Comparison of ENCODE assay signal across 28 cellular contexts in the genomic region with DNA sequence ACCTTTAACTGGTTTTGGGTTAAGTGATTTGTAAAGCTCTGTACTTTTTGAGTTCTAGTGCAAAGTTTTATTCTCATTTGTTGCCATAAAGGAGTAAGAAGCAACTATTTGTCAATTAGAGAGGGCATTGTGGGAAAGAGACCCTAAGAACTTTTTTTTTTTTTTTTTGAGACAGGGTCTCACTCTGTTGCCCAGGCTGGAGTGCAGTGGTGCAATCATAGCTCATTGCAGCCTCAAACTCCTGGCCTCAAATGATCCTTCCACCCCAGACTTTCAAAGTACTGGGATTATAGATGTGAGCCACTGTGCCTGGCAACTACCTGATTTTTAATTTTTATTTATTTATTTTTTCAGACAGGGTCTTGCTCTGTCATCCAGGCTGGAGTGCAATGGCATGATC. TPM values are rescaled to one million over a fixed set of nuclear protein-coding genes. Genes with fewer than 3 reads are reported as not detected.
DNase-seq lines count a peak whose midpoint lies in the region; ATAC-seq, FAIRE-seq and TF ChIP-seq lines count a peak whose summit lies in the region.
"Had no signal": no experiment of that assay in that cellular context is flagged by ENCODE, and none has a peak within 500 bp of the region (broad histone marks: within the 10 kb centered on the region; RNA-seq: fewer than 3 reads in every experiment).

No MANE protein-coding gene starts in this region.

- no peak for ATAC-seq in K562
- ATAC-seq: GM12878 had no signal

- H3K27ac ChIP-seq in K562 (ENCODE audit: extremely low read depth, low read depth, low read length) (no peak overlapping the region), PC-9 (no peak overlapping the region)
- H3K27ac ChIP-seq: BLaER1 had no signal

- in situ Hi-C loops in K562 (cut with MboI): no loop called here
- in situ Hi-C loops in GM13976 (cut with MboI; ENCODE audit: low sequenced_read_pairs, unreplicated experiment): no loop called here

- TF ChIP-seq CTCF in Loucy (conservative IDR thresholded peaks at IDR 0.05; ENCODE audit: low read length) (no peak), K562 (IDR thresholded peaks at IDR 0.05 in 2 of 3, conservative IDR thresholded peaks at IDR 0.05 in 1 of 3; ENCODE audit: insufficient read depth in 2 of 3, low read depth in 1 of 3, low read length in 3 of 3) (no peak), PC-9 (conservative IDR thresholded peaks at IDR 0.05) (no peak), GM13976 (IDR thresholded peaks at IDR 0.05; ENCODE audit: borderline replicate concordance, control extremely low read depth, extremely low read depth, insufficient read depth, missing control alignments) (no peak)

- H4K20me1 ChIP-seq in Loucy (ENCODE audit: insufficient read depth, low read length, poor library complexity, severe bottlenecking): peaks cover 3% of the 10 kb centered on the region
- no peaks in the 10 kb centered on the region for H4K20me1 ChIP-seq in K562 (replicated peaks; ENCODE audit: control insufficient read depth, insufficient read depth, low read length)
- H4K20me1 ChIP-seq in PC-9 (ENCODE audit: insufficient read depth): no peaks in the 10 kb centered on the region

- BruUV-seq in K562 (replicated peaks; lab: Mats Ljungman, UMichigan) (no TSS peak), PC-9 (replicated peaks; lab: Mats Ljungman, UMichigan) (no TSS peak)

- no peaks in the 10 kb centered on the region for H3K27me3 ChIP-seq in Loucy (ENCODE audit: insufficient read depth, low read length, poor library complexity, severe bottlenecking)
- H3K27me3 ChIP-seq in K562 (ENCODE audit: control insufficient read depth in 2 of 2, insufficient read depth in 2 of 2, low read length in 2 of 2): no peaks in the 10 kb centered on the region
- H3K27me3 ChIP-seq in PC-9 (ENCODE audit: insufficient read depth, low read depth): no peaks in the 10 kb centered on the region
- H3K27me3 ChIP-seq: BE2C, BLaER1 had no signal

- no peak overlapping the region for H3K4me3 ChIP-seq in Loucy (ENCODE audit: low read length, poor library complexity, severe bottlenecking)
- H3K4me3 ChIP-seq in K562: no peak overlapping the region
- no peak overlapping the region for H3K4me3 ChIP-seq in PC-9
- H3K4me3 ChIP-seq: BLaER1, GM12878 had no signal

- intact Hi-C loops in K562 (cut with micrococcal nuclease) (no loop called here), PC-9 (cut with micrococcal nuclease; ENCODE audit: unreplicated experiment) (no loop called here)

- H3K9me3 ChIP-seq in Loucy (ENCODE audit: insufficient read depth, low read depth, low read length): no peaks in the 10 kb centered on the region
- no peaks in the 10 kb centered on the region for H3K9me3 ChIP-seq in K562 (replicated peaks; ENCODE audit: control insufficient read depth, insufficient read depth, low read depth, low read length)
- no peaks in the 10 kb centered on the region for H3K9me3 ChIP-seq in PC-9 (ENCODE audit: insufficient read depth, low read depth)
- H3K9me3 ChIP-seq: BE2C, BLaER1 had no signal

- H3K79me2 ChIP-seq in Loucy (ENCODE audit: insufficient read depth, low read length) (peaks cover 66% of the 10 kb centered on the region), K562 (ENCODE audit: control insufficient read depth, insufficient read depth, low read length) (peaks cover 50% of the 10 kb centered on the region), PC-9 (ENCODE audit: low read depth) (peaks cover 75% of the 10 kb centered on the region)

- TF ChIP-seq RAD21 in K562 (CRISPR knock-in tag; conservative IDR thresholded peaks at IDR 0.05 in 1 of 2, IDR thresholded peaks at IDR 0.05 in 1 of 2): no peak

- no peak for FAIRE-seq in K562 (lab: Jason Lieb, UNC)
- FAIRE-seq: A204.1, GM12892, GM19239 had no signal

- H3K4me1 ChIP-seq in Loucy (ENCODE audit: insufficient read depth, low read length, poor library complexity, severe bottlenecking) (peaks cover 42% of the 10 kb centered on the region), K562 (replicated peaks in 1 of 2; ENCODE audit: control insufficient read depth in 2 of 2, insufficient read depth in 2 of 2, low read length in 2 of 2) (peaks cover 19 to 23% of the 10 kb centered on the region in 2 experiments), PC-9 (replicated peaks; ENCODE audit: insufficient read depth) (peaks cover 27% of the 10 kb centered on the region)
- H3K4me1 ChIP-seq: BE2C had no signal

- H3K36me3 ChIP-seq in Loucy (ENCODE audit: insufficient read depth, low read length) (peaks cover 1% of the 10 kb centered on the region; the same call in 1 of the 2 replicates), K562 (ENCODE audit: control insufficient read depth, insufficient read depth, low read length) (peaks cover 19% of the 10 kb centered on the region; the same call in 2 of the 3 replicates), PC-9 (ENCODE audit: low read depth) (no peaks in the 10 kb centered on the region)
- H3K36me3 ChIP-seq: BE2C had no signal

- no peaks in the 10 kb centered on the region for H3K9me1 ChIP-seq in K562 (ENCODE audit: control insufficient read depth, insufficient read depth, low read length)

- H3F3A ChIP-seq in Loucy (ENCODE audit: low read depth) (no peaks in the 10 kb centered on the region), PC-9 (ENCODE audit: insufficient read depth, low read depth) (peaks cover 14% of the 10 kb centered on the region; the same call in 1 of the 2 replicates)

- H3K9me2 ChIP-seq in Loucy (replicated peaks; ENCODE audit: low read depth, low read length) (no peaks in the 10 kb centered on the region), PC-9 (ENCODE audit: insufficient read depth) (no peaks in the 10 kb centered on the region)

- peak overlapping the region; percentile 95 for H3K4me2 ChIP-seq in Loucy (ENCODE audit: low read depth, low read length, poor library complexity, severe bottlenecking)
- H3K4me2 ChIP-seq in K562 (ENCODE audit: insufficient read depth, low read length): no peak overlapping the region
- H3K4me2 ChIP-seq in PC-9: no peak overlapping the region
- H3K4me2 ChIP-seq: BLaER1 had no signal

- H3K9ac ChIP-seq in Loucy (ENCODE audit: low read depth, low read length, poor library complexity, severe bottlenecking) (no peak overlapping the region), K562 (ENCODE audit: insufficient read depth in 1 of 2, low read depth in 2 of 2, low read length in 2 of 2) (no peak overlapping the region)
- H3K9ac ChIP-seq: BLaER1 had no signal

- no peak for TF ChIP-seq EP300 in K562 (IDR thresholded peaks at IDR 0.05; ENCODE audit: low read length)

- POLR2A ChIA-PET in K562 (lab: Yijun Ruan, JAX): interaction anchor here (0.7 kb wide), 1 partner anchor 252 kb away, joined by 3 read pairs; no protein-coding TSS in a partner anchor
- POLR2A ChIA-PET in PC-9 (lab: Charles Lee; ENCODE audit: unreplicated experiment): no interaction called here

- DNase-seq in K562 (ENCODE audit: extremely low read depth in 1 of 4, low spot score in 3 of 4) (no peak), PC-9 (no peak), NCI-H446 treated with DMSO at 0.1 percent for 48 hours (lab: John Stamatoyannopoulos, UW) (no peak), GM13976 (ENCODE audit: low spot score) (no peak)
- DNase-seq: 8988T; ACHN; BE2C; C1 segment of cervical spinal cord; CD4-positive, alpha-beta memory T cell; CD4-positive, CD25-positive, alpha-beta regulatory T cell; CD8-positive, alpha-beta memory T cell; COR-L47; DMS 273 treated with DMSO at 0.1 percent for 48 hours; DMS153; DMS53; DMS79; DND-41; EL; GDM1 had no signal

- CTCF ChIA-PET in K562 (lab: Yijun Ruan, JAX; ENCODE audit: low intra/inter-chr PET ratio): no interaction called here
- CTCF ChIA-PET in PC-9 (lab: Charles Lee): no interaction called here

- no peak for TF ChIP-seq POLR2A in K562 (conservative IDR thresholded peaks at IDR 0.05)

- H2AFZ ChIP-seq in Loucy (ENCODE audit: low read length) (no peak overlapping the region), K562 (ENCODE audit: low read depth, low read length) (no peak overlapping the region), PC-9 (no peak overlapping the region)

RNA-seq across cellular contexts. Expression of a gene that starts 4.9 kb away (rescaled TPM):
- total RNA-seq in K562 (2011; cell fraction: chromatin; rRNA removed; ENCODE audit: low replicate concordance): 21.4 and 25.8 TPM in 2 replicates
- 10.4 and 15.0 TPM in 2 replicates for total RNA-seq in K562 (2011; cell fraction: nucleolus; rRNA removed)
- 25.0 and 30.4 TPM in 2 replicates for total RNA-seq in K562 (2011; cell fraction: nucleoplasm; rRNA removed)
- total RNA-seq in K562 (2014; rRNA removed) (61.6 and 77.7 TPM in 2 replicates), K562 (2014; rRNA removed; fragmentation: Illumina TruSeq; extraction: Trizol) (63.6 and 68.7 TPM in 2 replicates), K562 (2015; rRNA removed; fragmentation: Illumina TruSeq; extraction: Trizol) (67.6 and 69.3 TPM in 2 replicates), K562 (2021) (74.2 and 82.5 TPM in 2 replicates), PC-9 (2021) (133 and 199 TPM in 2 replicates)
- polyA plus RNA-seq in K562 (2011; rRNA removed) (49.7 and 71.8 TPM in 2 replicates), K562 (2014; fragmentation: Illumina TruSeq; extraction: Trizol) (67.0 and 67.4 TPM in 2 replicates), K562 (2014; fragmentation: Nextera tagmentation; extraction: Ambion mirVana) (10 to 100 TPM; 75.8 to 83.4 TPM), K562 (2014; rRNA removed) (31.7 and 41.3 TPM in 2 replicates)
- polyA plus RNA-seq in K562 (2011; cell fraction: cytosol; rRNA removed): 29.5 and 60.9 TPM in 2 replicates
- polyA plus RNA-seq in K562 (2011; cell fraction: nucleus; rRNA removed): 9.7 and 16.8 TPM in 2 replicates
- 56.6 and 61.2 TPM in 2 replicates for polyA plus RNA-seq in K562 (2012)
- 75.5 and 113 TPM in 2 replicates for polyA minus RNA-seq in K562 (2011; rRNA and poly(A)+ RNA removed)
- polyA minus RNA-seq in K562 (2011; cell fraction: cytosol; rRNA and poly(A)+ RNA removed): 62.4 and 104 TPM in 2 replicates
- polyA minus RNA-seq in K562 (2011; cell fraction: nucleus; rRNA and poly(A)+ RNA removed): 5.1 and 9.6 TPM in 2 replicates

RNA-seq across cellular contexts. Expression of a gene that starts 5.4 kb away (rescaled TPM):
- not detected in 2 replicates for total RNA-seq in K562 (2011; cell fraction: chromatin; rRNA removed; ENCODE audit: low replicate concordance)
- total RNA-seq in K562 (2011; cell fraction: nucleolus; rRNA removed): not detected in 2 replicates
- total RNA-seq in K562 (2011; cell fraction: nucleoplasm; rRNA removed): not detected in 2 replicates
- total RNA-seq in K562 (2014; rRNA removed) (not detected in 2 replicates), K562 (2014; rRNA removed; fragmentation: Illumina TruSeq; extraction: Trizol) (not detected in 2 replicates), K562 (2015; rRNA removed; fragmentation: Illumina TruSeq; extraction: Trizol) (not detected in 2 replicates), K562 (2021) (not detected in 2 replicates), PC-9 (2021) (0.70 TPM in 1 of 2 replicates, not detected in the other)
- polyA plus RNA-seq in K562 (2011; rRNA removed) (0.03 TPM in 1 of 2 replicates, not detected in the other), K562 (2014; fragmentation: Illumina TruSeq; extraction: Trizol) (not detected in 2 replicates), K562 (2014; fragmentation: Nextera tagmentation; extraction: Ambion mirVana) (not detected), K562 (2014; rRNA removed) (not detected in 2 replicates)
- not detected in 2 replicates for polyA plus RNA-seq in K562 (2011; cell fraction: cytosol; rRNA removed)
- not detected in 2 replicates for polyA plus RNA-seq in K562 (2011; cell fraction: nucleus; rRNA removed)
- polyA plus RNA-seq in K562 (2012): not detected in 2 replicates
- polyA minus RNA-seq in K562 (2011; rRNA and poly(A)+ RNA removed): not detected in 2 replicates
- not detected in 2 replicates for polyA minus RNA-seq in K562 (2011; cell fraction: cytosol; rRNA and poly(A)+ RNA removed)
- polyA minus RNA-seq in K562 (2011; cell fraction: nucleus; rRNA and poly(A)+ RNA removed): not detected in 2 replicates
- total RNA-seq: A673; CD4-positive, alpha-beta memory T cell; CD4-positive, CD25-positive, alpha-beta regulatory T cell; CD8-positive, alpha-beta memory T cell; Daoy; GM12878 had no signal
- polyA plus RNA-seq: AG04450; CD4-positive, alpha-beta memory T cell; CD4-positive, CD25-positive, alpha-beta regulatory T cell had no signal
